Comparison of ENCODE assay signal across 9 cellular contexts in genomic region chr13:79405501-79405830, GRCh38. TPM values are rescaled to one million over a fixed set of nuclear protein-coding genes. Genes with fewer than 3 reads are reported as not detected.
A peak's percentile ranks its signal among the peaks of the same experiment; 100 is the strongest.
DNase-seq lines count a peak whose midpoint lies in the region; ATAC-seq and TF ChIP-seq lines count a peak whose summit lies in the region.
"Had no signal": no experiment of that assay in that cellular context is flagged by ENCODE, and none has a peak within 500 bp of the region (broad histone marks: within the 10 kb centered on the region; RNA-seq: fewer than 3 reads in every experiment).

No MANE protein-coding gene starts in this region.

- DNase-seq in DMS53 (lab: John Stamatoyannopoulos, UW) (peak; percentile 51), DMS53 treated with DMSO at 0.1 percent for 48 hours (lab: John Stamatoyannopoulos, UW; ENCODE audit: unreplicated experiment) (no peak), NT2/D1 (ENCODE audit: low read depth, low spot score) (peak; percentile 13), fibroblast of mammary gland (ENCODE audit: low read depth) (peak; percentile 15), retina (peak; percentile 65), T1000 (lab: John Stamatoyannopoulos, UW) (no peak), mesothelial cell of epicardium (ENCODE audit: low spot score in 2 of 2, unreplicated experiment in 2 of 2) (no peak)

- H3K36me3 ChIP-seq in NT2/D1 (ENCODE audit: insufficient read depth, insufficient read length, low read length): peaks cover 2% of the 10 kb centered on the region

- H3K9me3 Mint-ChIP-seq in mesothelial cell of epicardium: no peaks in the 10 kb centered on the region

- H3K9me3 ChIP-seq in NT2/D1 (ENCODE audit: insufficient read depth, low read length): no peaks in the 10 kb centered on the region

- H3K9ac ChIP-seq in NT2/D1 (ENCODE audit: insufficient read length, low read depth): peak overlapping the region; percentile 95

- H3K4me3 ChIP-seq in NT2/D1 (ENCODE audit: insufficient read length, low read depth): peak overlapping the region; percentile 86
- peak overlapping the region; percentile 89 for H3K4me3 ChIP-seq in fibroblast of mammary gland (ENCODE audit: control insufficient read depth, low read depth, low read length)

- no peak overlapping the region for H3K4me3 Mint-ChIP-seq in mesothelial cell of epicardium

- no peaks in the 10 kb centered on the region for H3K27me3 Mint-ChIP-seq in mesothelial cell of epicardium (ENCODE audit: low read depth)
- H3K27me3 Mint-ChIP-seq: activated naive CD8-positive, alpha-beta T cell had no signal

- H3K4me1 ChIP-seq in NT2/D1 (ENCODE audit: insufficient read depth, insufficient read length): no peaks in the 10 kb centered on the region

- H3K27me3 ChIP-seq in NT2/D1 (ENCODE audit: insufficient read depth, insufficient read length): no peaks in the 10 kb centered on the region

- H3K27ac Mint-ChIP-seq in mesothelial cell of epicardium: no peak overlapping the region

- TF ChIP-seq CTCF in fibroblast of mammary gland (conservative IDR thresholded peaks at IDR 0.05; ENCODE audit: control insufficient read depth, insufficient read depth, low read depth, low read length): no peak
- no peak for TF ChIP-seq CTCF in mesothelial cell of epicardium (IDR thresholded peaks at IDR 0.05; ENCODE audit: unreplicated experiment)

- peaks cover 1% of the 10 kb centered on the region for H3K36me3 Mint-ChIP-seq in mesothelial cell of epicardium

- ATAC-seq in HG02678 (IDR thresholded peaks at IDR 0.05; ENCODE audit: unreplicated experiment): peak; percentile 45

- peaks cover 52% of the 10 kb centered on the region for H3K4me1 Mint-ChIP-seq in mesothelial cell of epicardium

RNA-seq across cellular contexts. Expression of gene RBM26, which starts 0.6 kb away (rescaled TPM):
- 82.0 to 87.3 TPM (median 84.9 TPM) in 3 replicates for total RNA-seq in mesothelial cell of epicardium

Comparison
In these comparisons a context has a peak if more than half of its experiments do, and no peak if none do; other contexts are left out.
1. DNase-seq: peak in DMS53 (single experiment), NT2/D1 (single experiment), fibroblast of mammary gland (single experiment) and retina (single experiment); none in DMS53 treated with DMSO at 0.1 percent for 48 hours (single experiment), T1000 (single experiment) and mesothelial cell of epicardium (0 of 2).